ENCODE assay signal across 16 cellular contexts in the genomic region with DNA sequence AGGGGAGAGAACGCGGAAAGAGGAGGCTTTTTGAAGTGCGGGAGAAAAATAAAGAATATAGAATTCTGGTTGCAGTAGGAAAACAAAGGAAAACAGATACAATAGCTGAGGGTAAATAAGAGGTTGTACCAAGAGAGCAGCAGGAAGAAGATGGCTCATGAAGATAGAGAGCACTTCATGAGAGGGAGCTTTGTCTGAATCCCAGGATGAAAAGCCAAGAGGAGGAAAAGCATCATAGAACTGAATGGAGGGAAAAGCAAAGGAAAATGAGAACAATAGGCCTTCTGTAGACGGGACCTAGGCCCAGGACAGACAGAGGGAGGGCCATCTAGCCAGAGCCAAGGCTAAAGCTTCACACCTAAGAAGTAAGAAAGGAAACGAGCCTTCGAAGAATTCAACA. TPM values are rescaled to one million over a fixed set of nuclear protein-coding genes. Genes with fewer than 3 reads are reported as not detected.
"Had no signal": no experiment of that assay in that cellular context is flagged by ENCODE, and none has a peak within 500 bp of the region (broad histone marks: within the 10 kb centered on the region; RNA-seq: fewer than 3 reads in every experiment).

No MANE protein-coding gene starts in this region.

- H3K9me3 Mint-ChIP-seq: central memory CD8-positive, alpha-beta T cell had no signal

- H3K27ac ChIP-seq: body of pancreas, stomach had no signal

- H3K9me3 ChIP-seq: body of pancreas, stomach had no signal

- H3K4me1 ChIP-seq: body of pancreas, stomach had no signal

- H3K27me3 Mint-ChIP-seq: central memory CD8-positive, alpha-beta T cell; naive thymus-derived CD4-positive, alpha-beta T cell had no signal

- DNase-seq: activated naive CD4-positive, alpha-beta T cell treated with anti-CD3 and anti-CD28 coated beads, Interleukin-2, amount 50 U/mL, for 16 hours; activated T-cell treated with anti-CD3 and anti-CD28 coated beads, Interleukin-2, amount 50 U/mL, for 1 hour; body of pancreas; cortex of kidney; effector memory CD4-positive, alpha-beta T cell; hippocampal formation; kidney glomerular epithelial cell; naive thymus-derived CD4-positive, alpha-beta T cell; nucleus accumbens; stomach had no signal

- H3K4me3 ChIP-seq: body of pancreas, stomach had no signal

- H3K27me3 ChIP-seq: body of pancreas, stomach had no signal

- H3K36me3 ChIP-seq: stomach had no signal

- H3K27ac Mint-ChIP-seq: naive thymus-derived CD4-positive, alpha-beta T cell had no signal

- H3K4me3 Mint-ChIP-seq: central memory CD8-positive, alpha-beta T cell; naive thymus-derived CD4-positive, alpha-beta T cell had no signal

RNA-seq across cellular contexts. Expression of a gene that starts 49.5 kb away (rescaled TPM):
- total RNA-seq: body of pancreas; epithelial cell of proximal tubule; liver; mononuclear cell; naive thymus-derived CD4-positive, alpha-beta T cell; stomach; T-helper 2 cell treated with Interferon-gamma antibody and Interleukin-4, amounts not matched to agents 100 ng/mL and 5 ng/mL, for 36 hours; urinary bladder had no signal
- polyA plus RNA-seq: liver; naive thymus-derived CD4-positive, alpha-beta T cell; stomach; urinary bladder had no signal
